18 cellular contexts compared by ENCODE assay signal in the genomic region with DNA sequence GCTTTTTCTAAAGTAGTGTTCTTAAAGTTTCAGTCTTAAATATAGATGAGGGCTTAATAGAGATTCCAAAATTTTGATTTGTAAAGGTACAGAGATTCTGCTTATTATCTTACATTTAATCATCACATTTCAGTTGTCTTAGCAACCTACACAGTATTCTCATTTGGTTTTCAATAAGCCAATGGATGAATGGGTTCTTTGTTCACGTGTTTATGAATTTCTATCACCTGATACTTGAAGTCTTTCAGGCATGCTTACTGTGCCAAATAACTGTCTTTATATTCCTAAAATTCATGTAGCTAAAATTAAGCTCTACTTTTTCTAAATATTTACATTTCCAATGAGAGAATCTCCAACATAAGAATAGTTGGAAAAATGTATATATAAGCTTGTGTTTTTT.
DNase-seq lines count a peak whose midpoint lies in the region; ATAC-seq and TF ChIP-seq lines count a peak whose summit lies in the region.
"Had no signal": no experiment of that assay in that cellular context is flagged by ENCODE, and none has a peak within 500 bp of the region (broad histone marks: within the 10 kb centered on the region; RNA-seq: fewer than 3 reads in every experiment).

No MANE protein-coding gene starts in this region.

- H3K56ac ChIP-seq in H9 (ENCODE audit: insufficient read length, low read depth, low read length) = no peak overlapping the region

- H3K23ac ChIP-seq in H9 (ENCODE audit: insufficient read length, low read depth, low read length) = no peak overlapping the region

- no peaks in the 10 kb centered on the region for H3K9me3 Mint-ChIP-seq in activated CD4-positive, alpha-beta T cell treated with anti-CD3 and anti-CD28 coated beads, Interleukin-2, amount 10 ng/mL, durations not matched to agents 7 days and 5 days
- no peaks in the 10 kb centered on the region for H3K9me3 Mint-ChIP-seq in H9
- H3K9me3 Mint-ChIP-seq: GM23338, HFFc6 had no signal

- TF ChIP-seq CTCF in gastrocnemius medialis (IDR thresholded peaks at IDR 0.05 in 4 of 5, conservative IDR thresholded peaks at IDR 0.05 in 1 of 5) = no peak
- TF ChIP-seq CTCF in H9 (conservative IDR thresholded peaks at IDR 0.05) = no peak

- no peak overlapping the region for H4K8ac ChIP-seq in H9 (replicated peaks; ENCODE audit: insufficient read length, low read depth, low read length)

- H3K27me3 ChIP-seq in gastrocnemius medialis (no peaks in the 10 kb centered on the region), GM23248 (replicated peaks; ENCODE audit: insufficient read depth) (peaks cover 4% of the 10 kb centered on the region), H9 (ENCODE audit: insufficient read depth, low read length) (no peaks in the 10 kb centered on the region)
- H3K27me3 ChIP-seq: BLaER1 treated with 17β-estradiol and CSF1 and Interleukin-3, amounts not matched to agents 10 nM and 100 nM had no signal

- no peak overlapping the region for H3K4ac ChIP-seq in H9 (ENCODE audit: low read depth, low read length)

- no peaks in the 10 kb centered on the region for H3F3A ChIP-seq in GM23248 (ENCODE audit: insufficient read depth)

- intact Hi-C loops in gastrocnemius medialis (cut with DNase I; ENCODE audit: low total_unique reads) = no loop called here

- no peaks in the 10 kb centered on the region for H3K4me1 Mint-ChIP-seq in activated CD4-positive, alpha-beta T cell treated with anti-CD3 and anti-CD28 coated beads, Interleukin-2, amount 10 ng/mL, durations not matched to agents 7 days and 5 days
- H3K4me1 Mint-ChIP-seq in H9 = peaks cover 15 to 17% of the 10 kb centered on the region in 2 experiments
- H3K4me1 Mint-ChIP-seq: B cell; CD4-positive, CD25-positive, alpha-beta regulatory T cell; CD8-positive, alpha-beta memory T cell had no signal

- no peaks in the 10 kb centered on the region for H3K79me1 ChIP-seq in H9 (ENCODE audit: insufficient read depth, low read depth, low read length, poor library complexity, severe bottlenecking)

- no peak for ATAC-seq in gastrocnemius medialis
- ATAC-seq: GM23338, HCT116 had no signal

- CTCF ChIA-PET in activated CD4-positive, alpha-beta T cell treated with anti-CD3 and anti-CD28 coated beads, Interleukin-2, amount 10 ng/mL, durations not matched to agents 7 days and 5 days (lab: Charles Lee) = no interaction called here

- H3K4me2 ChIP-seq in GM23248 (ENCODE audit: unreplicated experiment) (no peak overlapping the region), H9 (ENCODE audit: insufficient read depth, insufficient read length, low read length) (no peak overlapping the region)
- H3K4me2 ChIP-seq: GM23338 had no signal

- H3K27ac ChIP-seq in gastrocnemius medialis = peak overlapping the region in 3 of 4 donors; percentile 59 to 68 (median 68)
- no peak overlapping the region for H3K27ac ChIP-seq in GM23248
- H3K27ac ChIP-seq in H9 (ENCODE audit: insufficient read length, low read depth, low read length) = no peak overlapping the region
- H3K27ac ChIP-seq: BLaER1 treated with 17β-estradiol and CSF1 and Interleukin-3, amounts not matched to agents 10 nM and 100 nM; HL-60 had no signal

- no peak overlapping the region for H3K9ac ChIP-seq in GM23248
- no peak overlapping the region for H3K9ac ChIP-seq in H9 (ENCODE audit: extremely low read depth, insufficient read length, low read length)
- H3K9ac ChIP-seq: BLaER1 treated with 17β-estradiol and CSF1 and Interleukin-3, amounts not matched to agents 10 nM and 100 nM had no signal

- H3K27me3 Mint-ChIP-seq in activated CD4-positive, alpha-beta T cell treated with anti-CD3 and anti-CD28 coated beads, Interleukin-2, amount 10 ng/mL, durations not matched to agents 7 days and 5 days = no peaks in the 10 kb centered on the region
- no peaks in the 10 kb centered on the region for H3K27me3 Mint-ChIP-seq in H9 (ENCODE audit: low read depth)
- H3K27me3 Mint-ChIP-seq: CD4-positive, CD25-positive, alpha-beta regulatory T cell had no signal

- H3K36me3 ChIP-seq in gastrocnemius medialis = no peaks in the 10 kb centered on the region
- H3K36me3 ChIP-seq in GM23248 (ENCODE audit: low read depth) = no peaks in the 10 kb centered on the region

- DNase-seq in NCI-H748 (lab: John Stamatoyannopoulos, UW; ENCODE audit: unreplicated experiment) (peak; percentile 31), NCI-H748 treated with DMSO at 0.1 percent for 48 hours (lab: John Stamatoyannopoulos, UW) (no peak), NCI-H2196 (lab: John Stamatoyannopoulos, UW; ENCODE audit: unreplicated experiment) (peak; percentile 49), SK-MEL-5 (ENCODE audit: low read depth, low spot score) (peak; percentile 79), gastrocnemius medialis (no peak), GM23248 (no peak), H9 (no peak)
- DNase-seq in activated CD4-positive, alpha-beta T cell treated with anti-CD3 and anti-CD28 coated beads, Interleukin-2, amount 10 ng/mL, durations not matched to agents 7 days and 5 days = no peak
- DNase-seq: Caco-2; CD4-positive, CD25-positive, alpha-beta regulatory T cell; CD8-positive, alpha-beta memory T cell; HFFc6; IMR-90 had no signal

- POLR2A ChIA-PET in activated CD4-positive, alpha-beta T cell treated with anti-CD3 and anti-CD28 coated beads, Interleukin-2, amount 10 ng/mL, durations not matched to agents 7 days and 5 days (lab: Charles Lee) = no interaction called here

- H3K27ac Mint-ChIP-seq in activated CD4-positive, alpha-beta T cell treated with anti-CD3 and anti-CD28 coated beads, Interleukin-2, amount 10 ng/mL, durations not matched to agents 7 days and 5 days = no peak overlapping the region
- no peak overlapping the region for H3K27ac Mint-ChIP-seq in H9
- H3K27ac Mint-ChIP-seq: B cell; CD4-positive, CD25-positive, alpha-beta regulatory T cell; CD8-positive, alpha-beta memory T cell; GM23338; HFFc6 had no signal

- H4K91ac ChIP-seq in H9 (ENCODE audit: insufficient read length, low read depth, low read length) = no peak overlapping the region

- H3K79me2 ChIP-seq in GM23248 (ENCODE audit: insufficient read depth) (no peaks in the 10 kb centered on the region), H9 (ENCODE audit: insufficient read depth, low read length) (no peaks in the 10 kb centered on the region)

- in situ Hi-C loops in SK-MEL-5 (cut with HindIII; ENCODE audit: low pct_unique_long_range_greater_than_20kb, low sequenced_read_pairs) (no loop called here), gastrocnemius medialis (cut with MboI; ENCODE audit: low sequenced_read_pairs in 4 of 4) (no loop called here), GM23248 (cut with MboI) (no loop called here)

- no peak overlapping the region for H2BK20ac ChIP-seq in H9 (ENCODE audit: low read depth, low read length, poor library complexity, severe bottlenecking)

- no peak overlapping the region for H2AK5ac ChIP-seq in H9 (ENCODE audit: insufficient read length, low read length)

- H2BK12ac ChIP-seq in H9 (ENCODE audit: insufficient read length, low read depth, low read length) = no peak overlapping the region

- no peak overlapping the region for H2BK120ac ChIP-seq in H9 (ENCODE audit: low read depth, low read length, poor library complexity, severe bottlenecking)

- no peaks in the 10 kb centered on the region for H3K23me2 ChIP-seq in H9 (ENCODE audit: insufficient read length, low read depth, low read length, poor library complexity, severe bottlenecking)

- H2BK5ac ChIP-seq in H9 (ENCODE audit: insufficient read length, low read length) = no peak overlapping the region

- H2BK15ac ChIP-seq in H9 (ENCODE audit: low read depth, low read length) = no peak overlapping the region

- no peak overlapping the region for H3T11ph ChIP-seq in H9 (ENCODE audit: low read length)

- no peaks in the 10 kb centered on the region for H3K36me3 Mint-ChIP-seq in activated CD4-positive, alpha-beta T cell treated with anti-CD3 and anti-CD28 coated beads, Interleukin-2, amount 10 ng/mL, durations not matched to agents 7 days and 5 days (ENCODE audit: low read depth)
- H3K36me3 Mint-ChIP-seq in H9 (ENCODE audit: insufficient read depth in 1 of 3, low read depth in 3 of 3) = no peaks in the 10 kb centered on the region
- H3K36me3 Mint-ChIP-seq: CD4-positive, CD25-positive, alpha-beta regulatory T cell; CD8-positive, alpha-beta memory T cell had no signal

- TF ChIP-seq POLR2A in gastrocnemius medialis (IDR thresholded peaks at IDR 0.05) = no peak

- peaks cover 51 to 56% of the 10 kb centered on the region in 2 donors for H3K4me1 ChIP-seq in gastrocnemius medialis
- no peaks in the 10 kb centered on the region for H3K4me1 ChIP-seq in GM23248 (ENCODE audit: insufficient read depth)
- H3K4me1 ChIP-seq in H9 (ENCODE audit: insufficient read depth, low read length) = peaks cover 3% of the 10 kb centered on the region
- H3K4me1 ChIP-seq: Caco-2 had no signal

- H2AFZ ChIP-seq in GM23248 (no peak overlapping the region), H9 (ENCODE audit: low read length) (no peak overlapping the region)
- H2AFZ ChIP-seq: GM23338 had no signal

- H3K4me3 ChIP-seq in gastrocnemius medialis (no peak overlapping the region), GM23248 (no peak overlapping the region)
- H3K4me3 ChIP-seq: BLaER1 treated with 17β-estradiol and CSF1 and Interleukin-3, amounts not matched to agents 10 nM and 100 nM; GM23338 had no signal

- 33 to 41% methylated on average over 1 of the region's 1 CpG for WGBS in GM23248 (ENCODE audit: low coverage in 1 of 2, low lambda C conversion rate in 2 of 2, missing lambda C conversion rate in 2 of 2), 2 experiments
- WGBS in H9 (ENCODE audit: extremely low coverage, insufficient read length, low lambda C conversion rate) = no CpG with 5 or more reads among the region's 1 CpG

- H3K18ac ChIP-seq in H9 (ENCODE audit: insufficient read length, low read depth, low read length) = no peak overlapping the region

- H3K9me3 ChIP-seq in gastrocnemius medialis = no peaks in the 10 kb centered on the region
- H3K9me3 ChIP-seq in GM23248 (ENCODE audit: low read depth) = no peaks in the 10 kb centered on the region
- no peaks in the 10 kb centered on the region for H3K9me3 ChIP-seq in H9 (ENCODE audit: control insufficient read depth, low read depth, low read length)
- H3K9me3 ChIP-seq: Caco-2 had no signal

- no peak overlapping the region for H4K5ac ChIP-seq in H9 (ENCODE audit: insufficient read length, low read depth, low read length)

- no peak overlapping the region for H3K14ac ChIP-seq in H9 (ENCODE audit: insufficient read depth, low read length)

- H3K4me3 Mint-ChIP-seq in activated CD4-positive, alpha-beta T cell treated with anti-CD3 and anti-CD28 coated beads, Interleukin-2, amount 10 ng/mL, durations not matched to agents 7 days and 5 days = no peak overlapping the region
- no peak overlapping the region for H3K4me3 Mint-ChIP-seq in H9
- H3K4me3 Mint-ChIP-seq: B cell; CD4-positive, CD25-positive, alpha-beta regulatory T cell; CD8-positive, alpha-beta memory T cell; GM23338; HFFc6 had no signal

- H3K9me2 ChIP-seq in GM23248 (ENCODE audit: insufficient read depth) = no peaks in the 10 kb centered on the region

- H4K20me1 ChIP-seq in GM23248 (ENCODE audit: insufficient read depth) = no peaks in the 10 kb centered on the region
- H4K20me1 ChIP-seq in H9 (ENCODE audit: control insufficient read depth, insufficient read depth, insufficient read length) = no peaks in the 10 kb centered on the region
- H4K20me1 ChIP-seq: BLaER1 treated with 17β-estradiol and CSF1 and Interleukin-3, amounts not matched to agents 10 nM and 100 nM had no signal

Comparison
In these comparisons a context has a peak if more than half of its experiments do, and no peak if none do; other contexts are left out.
1. DNase-seq: peak in NCI-H748 (single experiment), NCI-H2196 (single experiment) and SK-MEL-5 (single experiment); none in NCI-H748 treated with DMSO at 0.1 percent for 48 hours (single experiment), gastrocnemius medialis (0 of 2), GM23248 (single experiment), activated CD4-positive, alpha-beta T cell treated with anti-CD3 and anti-CD28 coated beads, Interleukin-2, amount 10 ng/mL, durations not matched to agents 7 days and 5 days (single experiment) and H9 (single experiment).
2. H3K27ac ChIP-seq: peak in gastrocnemius medialis (3 of 4); none in GM23248 (single experiment) and H9 (single experiment).